ENCODE assay signal across 1 cellular context in genomic region chr16:27245276-27246231, GRCh38.
TF ChIP-seq lines count a peak whose summit lies in the region.

No MANE protein-coding gene starts in this region.

TF ChIP-seq in K562, 482 proteins besides CTCF, POLR2A, EP300 and RAD21 (continued from another document):
- peak in 1 of 2 experiments; percentile 70; a peak in 2 of 4 replicates for TF ChIP-seq ZNF639 (CRISPR knock-in tag; conservative IDR thresholded peaks at IDR 0.05 in 1 of 2, IDR thresholded peaks at IDR 0.05 in 1 of 2)
- peak; percentile 34; the same call in 1 of the 2 replicates for TF ChIP-seq TEAD4 (IDR thresholded peaks at IDR 0.05; ENCODE audit: low read length)
- no peak for TF ChIP-seq TEAD4 (CRISPR knock-in tag; IDR thresholded peaks at IDR 0.05; ENCODE audit: borderline replicate concordance)
- no peak for TF ChIP-seq E2F8 (IDR thresholded peaks at IDR 0.05; ENCODE audit: low read depth, partially characterized antibody)
- TF ChIP-seq SMAD3 (CRISPR knock-in tag; conservative IDR thresholded peaks at IDR 0.05) = 0 out of 2 replicates have a peak, but pooled peaks have one; percentile 38
- peak in 1 of 2 experiments; percentile 96; a peak in 2 of 4 replicates for TF ChIP-seq RCOR1 (IDR thresholded peaks at IDR 0.05; ENCODE audit: borderline replicate concordance in 1 of 2, low read depth in 2 of 2, low read length in 2 of 2)
- peak; percentile 99 for TF ChIP-seq CTBP1 (IDR thresholded peaks at IDR 0.05; ENCODE audit: borderline replicate concordance)
- peak; percentile 56; the same call in 1 of the 2 replicates for TF ChIP-seq NCOR1 (IDR thresholded peaks at IDR 0.05)
- TF ChIP-seq CXXC5 (CRISPR knock-in tag; IDR thresholded peaks at IDR 0.05) = peak; percentile 84
- peak; percentile 38 for TF ChIP-seq KDM5B (IDR thresholded peaks at IDR 0.05; ENCODE audit: insufficient replicate concordance, low read depth, low read length)
- TF ChIP-seq NR2C1 (IDR thresholded peaks at IDR 0.05) = no peak
- TF ChIP-seq NR2C1 (tag; IDR thresholded peaks at IDR 0.05) = 0 out of 2 replicates have a peak, but pooled peaks have one; percentile 3
- no peak for TF ChIP-seq OTX1 (CRISPR knock-in tag; IDR thresholded peaks at IDR 0.05)
- TF ChIP-seq NFIC (IDR thresholded peaks at IDR 0.05) = peak; percentile 38; the same call in 1 of the 2 replicates
